ENCODE assay signal across 11 cellular contexts in the genomic region with DNA sequence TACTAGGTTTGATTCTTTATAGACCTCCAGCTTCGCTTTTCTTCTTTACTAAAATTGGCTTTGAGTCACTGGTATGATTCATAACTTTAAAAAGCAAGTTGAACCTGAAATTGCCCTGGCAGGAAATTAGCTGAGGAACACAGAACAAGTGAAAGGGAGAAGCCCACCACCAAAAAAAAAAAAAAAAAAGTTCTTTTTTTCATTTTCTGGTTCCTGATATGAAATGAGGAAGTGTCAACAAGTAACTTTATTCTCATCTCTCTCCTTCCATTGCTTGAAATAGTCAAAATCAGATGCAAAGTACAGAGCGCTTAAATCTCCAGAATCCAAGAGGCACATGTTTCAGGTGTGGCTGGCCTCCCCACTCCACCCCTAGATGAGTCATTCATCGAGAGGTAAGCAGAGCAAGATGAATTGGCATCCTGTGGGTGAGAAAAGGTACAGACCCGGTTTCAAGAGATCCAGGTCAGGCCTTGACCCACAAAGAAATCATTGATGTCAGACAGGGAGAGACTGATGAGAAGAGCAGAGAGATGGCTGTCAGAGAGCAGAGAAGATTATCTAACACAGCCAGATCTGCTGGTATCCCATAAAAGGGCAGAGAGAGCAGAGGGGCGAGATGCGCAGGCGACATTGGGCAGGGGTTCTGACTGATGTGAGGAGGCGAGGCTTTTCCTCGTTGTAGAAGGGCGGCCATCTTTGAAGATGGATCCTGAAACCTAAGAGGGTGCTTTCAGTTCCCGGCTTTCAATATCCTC. TPM values are rescaled to one million over a fixed set of nuclear protein-coding genes. Genes with fewer than 3 reads are reported as not detected.
DNase-seq lines count a peak whose midpoint lies in the region; ATAC-seq, FAIRE-seq and TF ChIP-seq lines count a peak whose summit lies in the region.
"Had no signal": no experiment of that assay in that cellular context is flagged by ENCODE, and none has a peak within 500 bp of the region (broad histone marks: within the 10 kb centered on the region; RNA-seq: fewer than 3 reads in every experiment).

No MANE protein-coding gene starts in this region.

- intact Hi-C loops in K562 (cut with micrococcal nuclease), result no loop called here
- intact Hi-C loops in left ventricle myocardium inferior (cut with micrococcal nuclease), result no loop called here

- no peaks in the 10 kb centered on the region for H3K9me1 ChIP-seq in K562 (ENCODE audit: control insufficient read depth, insufficient read depth, low read length)

- H3K36me3 ChIP-seq in K562 (ENCODE audit: control insufficient read depth, insufficient read depth, low read length), result no peaks in the 10 kb centered on the region
- H3K36me3 ChIP-seq in left ventricle myocardium inferior, result no peaks in the 10 kb centered on the region

- DNase-seq in GDM1 (lab: John Stamatoyannopoulos, UW) (peak; percentile 11), HT-29 (ENCODE audit: low spot score) (peak; percentile 14), K562 (ENCODE audit: extremely low read depth in 1 of 4, low spot score in 3 of 4) (peak; percentile 43 to 62 (median 54)), left ventricle myocardium inferior (no peak), NCI-H1105 treated with DMSO at 0.1 percent for 48 hours (lab: John Stamatoyannopoulos, UW) (no peak)
- DNase-seq: NCI-H2081, T-helper 1 cell had no signal

- WGBS in K562 (ENCODE audit: insufficient coverage, low coverage, missing lambda C conversion rate), result 28% methylated on average over 11 of the region's 11 CpGs

- no peak overlapping the region for H3K4me3 ChIP-seq in K562
- H3K4me3 ChIP-seq in left ventricle myocardium inferior, result no peak overlapping the region
- H3K4me3 ChIP-seq: lung had no signal

- TF ChIP-seq CTCF in K562 (IDR thresholded peaks at IDR 0.05 in 2 of 3, conservative IDR thresholded peaks at IDR 0.05 in 1 of 3; ENCODE audit: insufficient read depth in 2 of 3, low read depth in 1 of 3, low read length in 3 of 3) (no peak), left ventricle myocardium inferior (IDR thresholded peaks at IDR 0.05; ENCODE audit: borderline replicate concordance) (no peak)

- ATAC-seq in GM19351 (IDR thresholded peaks at IDR 0.05; ENCODE audit: unreplicated experiment), result peak; percentile 76
- ATAC-seq in K562, result peak; percentile 74
- ATAC-seq in HG03565 (IDR thresholded peaks at IDR 0.05; ENCODE audit: unreplicated experiment), result no peak
- ATAC-seq in GM19328 (IDR thresholded peaks at IDR 0.05; ENCODE audit: unreplicated experiment), result no peak

- H3K27me3 ChIP-seq in K562 (ENCODE audit: control insufficient read depth in 2 of 2, insufficient read depth in 2 of 2, low read length in 2 of 2), result no peaks in the 10 kb centered on the region
- no peaks in the 10 kb centered on the region for H3K27me3 ChIP-seq in left ventricle myocardium inferior (ENCODE audit: low read depth)

- peak overlapping the region; percentile 95 for H2AFZ ChIP-seq in K562 (ENCODE audit: low read depth, low read length)

- no peaks in the 10 kb centered on the region for H4K20me1 ChIP-seq in K562 (replicated peaks; ENCODE audit: control insufficient read depth, insufficient read depth, low read length)

- no peaks in the 10 kb centered on the region for H3K79me2 ChIP-seq in K562 (ENCODE audit: control insufficient read depth, insufficient read depth, low read length)

- POLR2A ChIA-PET in K562 (lab: Yijun Ruan, JAX), result interaction anchor here (0.5 to 0.7 kb wide), 2 partner anchors 9 to 338 kb away, joined by 3 read pairs; no protein-coding TSS in a partner anchor

- no peak for TF ChIP-seq EP300 in K562 (IDR thresholded peaks at IDR 0.05; ENCODE audit: low read length)

- H3K4me2 ChIP-seq in K562 (ENCODE audit: insufficient read depth, low read length), result peak overlapping the region; percentile 56; the same call in 1 of the 2 replicates

- in situ Hi-C loops in K562 (cut with MboI), result no loop called here

- TF ChIP-seq POLR2A in K562 (conservative IDR thresholded peaks at IDR 0.05), result no peak

- no TSS peak for BruUV-seq in K562 (replicated peaks; lab: Mats Ljungman, UMichigan)

- peak overlapping the region; percentile 6; the same call in 1 of the 3 replicates for H3K27ac ChIP-seq in K562 (ENCODE audit: extremely low read depth, low read depth, low read length)
- no peak overlapping the region for H3K27ac ChIP-seq in left ventricle myocardium inferior (replicated peaks)

- FAIRE-seq in K562 (lab: Jason Lieb, UNC), result peak; percentile 62

- no peak overlapping the region for H3K9ac ChIP-seq in K562 (ENCODE audit: insufficient read depth in 1 of 2, low read depth in 2 of 2, low read length in 2 of 2)

- no peak; a peak in 1 of 4 replicates for TF ChIP-seq RAD21 in K562 (CRISPR knock-in tag; conservative IDR thresholded peaks at IDR 0.05 in 1 of 2, IDR thresholded peaks at IDR 0.05 in 1 of 2)

- H3K9me3 ChIP-seq in K562 (replicated peaks; ENCODE audit: control insufficient read depth, insufficient read depth, low read depth, low read length), result no peaks in the 10 kb centered on the region
- peaks cover 11% of the 10 kb centered on the region for H3K9me3 ChIP-seq in left ventricle myocardium inferior (replicated peaks)

- H3K4me1 ChIP-seq in K562 (replicated peaks in 1 of 2; ENCODE audit: control insufficient read depth in 2 of 2, insufficient read depth in 2 of 2, low read length in 2 of 2) (peaks cover 0 to 15% of the 10 kb centered on the region in 2 experiments; a peak in 3 of 5 replicates), left ventricle myocardium inferior (no peaks in the 10 kb centered on the region)

- CTCF ChIA-PET in K562 (lab: Yijun Ruan, JAX; ENCODE audit: low intra/inter-chr PET ratio), result no interaction called here

TF ChIP-seq in K562, 482 proteins besides CTCF, POLR2A, EP300 and RAD21 (continues in another document):
- TF ChIP-seq PCBP2 (IDR thresholded peaks at IDR 0.05; ENCODE audit: low read depth, low read length, poor library complexity, severe bottlenecking), result no peak
- no peak for TF ChIP-seq PTTG1 (tag; IDR thresholded peaks at IDR 0.05; ENCODE audit: low read depth)
- TF ChIP-seq CHD4 (IDR thresholded peaks at IDR 0.05; ENCODE audit: insufficient read depth, insufficient replicate concordance, low read depth, low read length, poor library complexity, severe bottlenecking), result no peak
- no peak for TF ChIP-seq CBX5 (IDR thresholded peaks at IDR 0.05; ENCODE audit: borderline replicate concordance, low read depth)
- no peak for TF ChIP-seq ZNF224 (CRISPR knock-in tag; IDR thresholded peaks at IDR 0.05)
- TF ChIP-seq TEAD4 (IDR thresholded peaks at IDR 0.05; ENCODE audit: low read length), result no peak
- TF ChIP-seq TEAD4 (CRISPR knock-in tag; IDR thresholded peaks at IDR 0.05; ENCODE audit: borderline replicate concordance), result no peak
- TF ChIP-seq POLR3A (IDR thresholded peaks at IDR 0.05; ENCODE audit: borderline replicate concordance, extremely low read depth, insufficient read depth, insufficient read length), result no peak
- no peak for TF ChIP-seq HLTF (IDR thresholded peaks at IDR 0.05)
- TF ChIP-seq ZNF324 (CRISPR knock-in tag; IDR thresholded peaks at IDR 0.05), result no peak
- TF ChIP-seq SIN3A (IDR thresholded peaks at IDR 0.05; ENCODE audit: borderline replicate concordance in 2 of 2, control insufficient read depth in 1 of 2, low read depth in 2 of 2, low read length in 2 of 2), result no peak
- TF ChIP-seq, protein P1, sequence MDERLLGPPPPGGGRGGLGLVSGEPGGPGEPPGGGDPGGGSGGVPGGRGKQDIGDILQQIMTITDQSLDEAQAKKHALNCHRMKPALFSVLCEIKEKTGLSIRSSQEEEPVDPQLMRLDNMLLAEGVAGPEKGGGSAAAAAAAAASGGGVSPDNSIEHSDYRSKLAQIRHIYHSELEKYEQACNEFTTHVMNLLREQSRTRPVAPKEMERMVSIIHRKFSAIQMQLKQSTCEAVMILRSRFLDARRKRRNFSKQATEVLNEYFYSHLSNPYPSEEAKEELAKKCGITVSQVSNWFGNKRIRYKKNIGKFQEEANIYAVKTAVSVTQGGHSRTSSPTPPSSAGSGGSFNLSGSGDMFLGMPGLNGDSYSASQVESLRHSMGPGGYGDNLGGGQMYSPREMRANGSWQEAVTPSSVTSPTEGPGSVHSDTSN (CRISPR knock-in tag; IDR thresholded peaks at IDR 0.05; ENCODE audit: low read depth), result no peak
- TF ChIP-seq, protein P1 (tag; conservative IDR thresholded peaks at IDR 0.05; ENCODE audit: low read depth), result peak; percentile 36; the same call in 1 of the 2 replicates
- TF ChIP-seq ZBTB8A (IDR thresholded peaks at IDR 0.05; ENCODE audit: partially characterized antibody), result no peak
- no peak for TF ChIP-seq ZBTB7A (IDR thresholded peaks at IDR 0.05; ENCODE audit: borderline replicate concordance, control insufficient read depth, low read depth, low read length)

RNA-seq across cellular contexts. Expression of a gene that starts 54.8 kb away (rescaled TPM):
- total RNA-seq in HT-29 (2014; rRNA removed; shearing (Covaris generic)), result 1.0 and 3.7 TPM in 2 replicates
- 21.3 and 23.7 TPM in 2 replicates for total RNA-seq in K562 (2011; cell fraction: chromatin; rRNA removed; ENCODE audit: low replicate concordance)
- 16.7 and 20.0 TPM in 2 replicates for total RNA-seq in K562 (2011; cell fraction: nucleolus; rRNA removed)
- total RNA-seq in K562 (2011; cell fraction: nucleoplasm; rRNA removed), result 23.1 and 26.4 TPM in 2 replicates
- total RNA-seq in K562 (2014; rRNA removed) (8.8 and 10.0 TPM in 2 replicates), K562 (2014; rRNA removed; fragmentation: Illumina TruSeq; extraction: Trizol) (15.2 and 16.0 TPM in 2 replicates), K562 (2015; rRNA removed; fragmentation: Illumina TruSeq; extraction: Trizol) (14.9 and 15.1 TPM in 2 replicates), K562 (2021) (13.9 and 16.5 TPM in 2 replicates), left ventricle myocardium inferior (5.6 TPM)
- polyA plus RNA-seq in K562 (2011; rRNA removed) (10.3 and 11.0 TPM in 2 replicates), K562 (2014; fragmentation: Illumina TruSeq; extraction: Trizol) (9.6 and 10.3 TPM in 2 replicates), K562 (2014; fragmentation: Nextera tagmentation; extraction: Ambion mirVana) (under 1 TPM; 0.13 to 0.39 TPM), K562 (2014; rRNA removed) (5.2 and 5.7 TPM in 2 replicates)
- 5.5 and 9.5 TPM in 2 replicates for polyA plus RNA-seq in K562 (2011; cell fraction: cytosol; rRNA removed)
- 22.9 and 25.9 TPM in 2 replicates for polyA plus RNA-seq in K562 (2011; cell fraction: nucleus; rRNA removed)
- polyA plus RNA-seq in K562 (2012), result 10.1 and 17.6 TPM in 2 replicates
- polyA minus RNA-seq in K562 (2011; rRNA and poly(A)+ RNA removed), result 22.1 and 24.6 TPM in 2 replicates
- polyA minus RNA-seq in K562 (2011; cell fraction: cytosol; rRNA and poly(A)+ RNA removed), result 11.5 and 12.0 TPM in 2 replicates
- polyA minus RNA-seq in K562 (2011; cell fraction: nucleus; rRNA and poly(A)+ RNA removed), result 12.0 and 16.4 TPM in 2 replicates

Comparison
In these comparisons a context has a peak if more than half of its experiments do, and no peak if none do; other contexts are left out.
1. DNase-seq: peak in GDM1 (single experiment), HT-29 (single experiment) and K562 (4 of 4); none in left ventricle myocardium inferior (single experiment) and NCI-H1105 treated with DMSO at 0.1 percent for 48 hours (single experiment).
2. ATAC-seq: peak in GM19351 (single experiment) and K562 (single experiment); none in HG03565 (single experiment) and GM19328 (single experiment).